Comparison of ENCODE assay signal across 21 cellular contexts in genomic region chr2:59734743-59735142, GRCh38.
"Had no signal": no experiment of that assay in that cellular context is flagged by ENCODE, and none has a peak within 500 bp of the region (broad histone marks: within the 10 kb centered on the region; RNA-seq: fewer than 3 reads in every experiment).

No MANE protein-coding gene starts in this region.

- H3K27ac ChIP-seq: brain microvascular endothelial cell, colonic mucosa, foreskin keratinocyte, ovary, sigmoid colon, spleen, testis had no signal

- H3K4me3 Mint-ChIP-seq: activated CD4-positive, alpha-beta T cell treated with anti-CD3 and anti-CD28 coated beads, Interleukin-2, amount 10 ng/mL, durations not matched to agents 24 days and 14 days; activated CD8-positive, alpha-beta T cell treated with anti-CD3 and anti-CD28 coated beads, Interleukin-2, amount 10 ng/mL, durations not matched to agents 7 days and 5 days; activated naive CD4-positive, alpha-beta T cell treated with anti-CD3 and anti-CD28 coated beads, Interleukin-2, amount 10 ng/mL, durations not matched to agents 7 days and 5 days; activated naive CD8-positive, alpha-beta T cell treated with anti-CD3 and anti-CD28 coated beads, Interleukin-2, amount 50 U/mL, for 24 hours; activated T-cell treated with anti-CD3 and anti-CD28 coated beads, Interleukin-2, amount 50 U/mL, for 24 hours; central memory CD8-positive, alpha-beta T cell; naive thymus-derived CD4-positive, alpha-beta T cell; stimulated activated memory B cell treated with anti-CD40 and anti-IgM and Interleukin-4, amounts not matched to agents 10 μg/mL and 1 μg/mL and 100 μg/mL, for 72 hours; T-helper 2 cell treated with Interferon-gamma antibody and Interleukin-4, amounts not matched to agents 5 μg/mL and 100 μg/mL, for 36 hours; type B pancreatic cell had no signal

- ATAC-seq: activated CD8-positive, alpha-beta T cell treated with anti-CD3 and anti-CD28 coated beads, Interleukin-2, amount 10 ng/mL, durations not matched to agents 7 days and 5 days; activated naive CD8-positive, alpha-beta T cell treated with anti-CD3 and anti-CD28 coated beads, Interleukin-2, amount 50 U/mL, for 24 hours; foreskin keratinocyte; naive thymus-derived CD4-positive, alpha-beta T cell; stimulated activated memory B cell treated with anti-CD40 and anti-IgM and Interleukin-4, amounts not matched to agents 10 μg/mL and 1 μg/mL and 100 μg/mL, for 72 hours had no signal

- H3K36me3 Mint-ChIP-seq: activated naive CD4-positive, alpha-beta T cell treated with anti-CD3 and anti-CD28 coated beads, Interleukin-2, amount 10 ng/mL, durations not matched to agents 7 days and 5 days; naive thymus-derived CD4-positive, alpha-beta T cell; stimulated activated memory B cell treated with anti-CD40 and anti-IgM and Interleukin-4, amounts not matched to agents 10 μg/mL and 1 μg/mL and 100 μg/mL, for 72 hours; type B pancreatic cell had no signal

- H3K9me3 Mint-ChIP-seq: activated CD4-positive, alpha-beta T cell treated with anti-CD3 and anti-CD28 coated beads, Interleukin-2, amount 10 ng/mL, durations not matched to agents 24 days and 14 days; activated naive CD4-positive, alpha-beta T cell treated with anti-CD3 and anti-CD28 coated beads, Interleukin-2, amount 10 ng/mL, durations not matched to agents 7 days and 5 days; activated naive CD8-positive, alpha-beta T cell treated with anti-CD3 and anti-CD28 coated beads, Interleukin-2, amount 50 U/mL, for 24 hours; activated T-cell treated with anti-CD3 and anti-CD28 coated beads, Interleukin-2, amount 50 U/mL, for 24 hours; naive thymus-derived CD4-positive, alpha-beta T cell; stimulated activated memory B cell treated with anti-CD40 and anti-IgM and Interleukin-4, amounts not matched to agents 10 μg/mL and 1 μg/mL and 100 μg/mL, for 72 hours; T-helper 2 cell treated with Interferon-gamma antibody and Interleukin-4, amounts not matched to agents 5 μg/mL and 100 μg/mL, for 36 hours; type B pancreatic cell had no signal

- H3K27me3 ChIP-seq: brain microvascular endothelial cell, colonic mucosa, foreskin keratinocyte, ovary, sigmoid colon, spleen, testis had no signal

- H3K4me3 ChIP-seq: colonic mucosa, ovary, sigmoid colon, spleen, testis had no signal

- H3K4me1 Mint-ChIP-seq: activated CD4-positive, alpha-beta T cell treated with anti-CD3 and anti-CD28 coated beads, Interleukin-2, amount 10 ng/mL, durations not matched to agents 24 days and 14 days; activated naive CD4-positive, alpha-beta T cell treated with anti-CD3 and anti-CD28 coated beads, Interleukin-2, amount 10 ng/mL, durations not matched to agents 7 days and 5 days; activated naive CD8-positive, alpha-beta T cell treated with anti-CD3 and anti-CD28 coated beads, Interleukin-2, amount 50 U/mL, for 24 hours; central memory CD8-positive, alpha-beta T cell; naive thymus-derived CD4-positive, alpha-beta T cell had no signal

- H3K36me3 ChIP-seq: brain microvascular endothelial cell, colonic mucosa, ovary, sigmoid colon, spleen had no signal

- H3K4me1 ChIP-seq: colonic mucosa, foreskin keratinocyte, spleen, testis had no signal

- DNase-seq: activated CD4-positive, alpha-beta T cell treated with anti-CD3 and anti-CD28 coated beads, Interleukin-2, amount 10 ng/mL, durations not matched to agents 24 days and 14 days; activated CD8-positive, alpha-beta T cell treated with anti-CD3 and anti-CD28 coated beads, Interleukin-2, amount 10 ng/mL, durations not matched to agents 7 days and 5 days; activated naive CD4-positive, alpha-beta T cell treated with anti-CD3 and anti-CD28 coated beads, Interleukin-2, amount 10 ng/mL, durations not matched to agents 7 days and 5 days; activated naive CD8-positive, alpha-beta T cell treated with anti-CD3 and anti-CD28 coated beads, Interleukin-2, amount 50 U/mL, for 24 hours; activated T-cell treated with anti-CD3 and anti-CD28 coated beads, Interleukin-2, amount 50 U/mL, for 24 hours; anterior cingulate cortex; brain microvascular endothelial cell; colonic mucosa; foreskin keratinocyte; kidney glomerular epithelial cell; mesenchymal stem cell; naive thymus-derived CD4-positive, alpha-beta T cell; ovary; sigmoid colon; spleen; stimulated activated CD4-positive, alpha-beta T cell treated with anti-CD3 and anti-CD28 coated beads, Interleukin-4, amount 100 ng/mL, for 4 hours; testis had no signal

- H3K27ac Mint-ChIP-seq: activated CD4-positive, alpha-beta T cell treated with anti-CD3 and anti-CD28 coated beads, Interleukin-2, amount 10 ng/mL, durations not matched to agents 24 days and 14 days; activated CD8-positive, alpha-beta T cell treated with anti-CD3 and anti-CD28 coated beads, Interleukin-2, amount 10 ng/mL, durations not matched to agents 7 days and 5 days; activated naive CD4-positive, alpha-beta T cell treated with anti-CD3 and anti-CD28 coated beads, Interleukin-2, amount 10 ng/mL, durations not matched to agents 7 days and 5 days; activated naive CD8-positive, alpha-beta T cell treated with anti-CD3 and anti-CD28 coated beads, Interleukin-2, amount 50 U/mL, for 24 hours; activated T-cell treated with anti-CD3 and anti-CD28 coated beads, Interleukin-2, amount 50 U/mL, for 24 hours; naive thymus-derived CD4-positive, alpha-beta T cell; stimulated activated memory B cell treated with anti-CD40 and anti-IgM and Interleukin-4, amounts not matched to agents 10 μg/mL and 1 μg/mL and 100 μg/mL, for 72 hours; T-helper 2 cell treated with Interferon-gamma antibody and Interleukin-4, amounts not matched to agents 5 μg/mL and 100 μg/mL, for 36 hours; type B pancreatic cell had no signal

- H3K27me3 Mint-ChIP-seq: activated CD4-positive, alpha-beta T cell treated with anti-CD3 and anti-CD28 coated beads, Interleukin-2, amount 10 ng/mL, durations not matched to agents 24 days and 14 days; activated naive CD4-positive, alpha-beta T cell treated with anti-CD3 and anti-CD28 coated beads, Interleukin-2, amount 10 ng/mL, durations not matched to agents 7 days and 5 days; activated naive CD8-positive, alpha-beta T cell treated with anti-CD3 and anti-CD28 coated beads, Interleukin-2, amount 50 U/mL, for 24 hours; activated T-cell treated with anti-CD3 and anti-CD28 coated beads, Interleukin-2, amount 50 U/mL, for 24 hours; central memory CD8-positive, alpha-beta T cell; naive thymus-derived CD4-positive, alpha-beta T cell; type B pancreatic cell had no signal
